In genomic region chr3:64047806-64048205, GRCh38 we compare ENCODE assay signal across 1 cellular context.
TF ChIP-seq lines count a peak whose summit lies in the region.

No MANE protein-coding gene starts in this region.

TF ChIP-seq in GM23338, 12 proteins besides CTCF, POLR2A, EP300 and RAD21 (continued from another document):
- TF ChIP-seq ZNF462 (CRISPR knock-in tag; IDR thresholded peaks at IDR 0.05) (no peak), ZNF331 (CRISPR knock-in tag; IDR thresholded peaks at IDR 0.05; ENCODE audit: low read depth) (no peak), ZNF114 (CRISPR knock-in tag; IDR thresholded peaks at IDR 0.05) (no peak), POLR2AphosphoS5 (IDR thresholded peaks at IDR 0.05; ENCODE audit: low read depth) (no peak), EZH2 (IDR thresholded peaks at IDR 0.05; ENCODE audit: low read depth, unreplicated experiment) (no peak), REST (IDR thresholded peaks at IDR 0.05; ENCODE audit: unreplicated experiment) (no peak), CREB1 (CRISPR knock-in tag; IDR thresholded peaks at IDR 0.05; ENCODE audit: low read depth) (no peak), EZH2phosphoT487 (IDR thresholded peaks at IDR 0.05; ENCODE audit: unreplicated experiment) (no peak), ETS1 (IDR thresholded peaks at IDR 0.05) (no peak)
